In genomic region chr6:35078226-35078850, GRCh38 we compare ENCODE assay signal across 18 cellular contexts.
A peak's percentile ranks its signal among the peaks of the same experiment; 100 is the strongest.
DNase-seq lines count a peak whose midpoint lies in the region; ATAC-seq and TF ChIP-seq lines count a peak whose summit lies in the region.
"Had no signal": no experiment of that assay in that cellular context is flagged by ENCODE, and none has a peak within 500 bp of the region (broad histone marks: within the 10 kb centered on the region; RNA-seq: fewer than 3 reads in every experiment).

No MANE protein-coding gene starts in this region.

- no peak overlapping the region for H4K8ac ChIP-seq in neuronal stem cell (ENCODE audit: low read depth, low read length)

- H3K9me3 Mint-ChIP-seq in chondrocyte (ENCODE audit: low read depth) (no peaks in the 10 kb centered on the region), type B pancreatic cell (no peaks in the 10 kb centered on the region)
- H3K9me3 Mint-ChIP-seq: CD8-positive, alpha-beta memory T cell had no signal

- no peak overlapping the region for H3K27ac ChIP-seq in right atrium auricular region
- H3K27ac ChIP-seq in neuronal stem cell (replicated peaks; ENCODE audit: low read length): no peak overlapping the region
- no peak overlapping the region for H3K27ac ChIP-seq in aorta (ENCODE audit: low read depth in 1 of 2, low read length in 2 of 2)
- H3K27ac ChIP-seq: BLaER1 had no signal

- H3K4me1 Mint-ChIP-seq in chondrocyte (ENCODE audit: low read depth) (peaks cover 13% of the 10 kb centered on the region), type B pancreatic cell (ENCODE audit: unreplicated experiment) (no peaks in the 10 kb centered on the region)
- H3K4me1 Mint-ChIP-seq: CD8-positive, alpha-beta memory T cell had no signal

- H3K9ac ChIP-seq in neuronal stem cell (ENCODE audit: low read depth, low read length, poor library complexity): peak overlapping the region; percentile 44
- H3K9ac ChIP-seq: BLaER1 had no signal

- no peak overlapping the region for H4K91ac ChIP-seq in neuronal stem cell (ENCODE audit: low read depth, low read length, poor library complexity)

- H3K4me2 ChIP-seq in neuronal stem cell (ENCODE audit: insufficient read depth, low read length, poor library complexity, severe bottlenecking): no peak overlapping the region
- H3K4me2 ChIP-seq: BLaER1 had no signal

- H3K4me1 ChIP-seq in right atrium auricular region: peaks cover 0 to 20% of the 10 kb centered on the region in 2 donors
- H3K4me1 ChIP-seq in neuronal stem cell (ENCODE audit: control insufficient read depth in 2 of 2, insufficient read depth in 1 of 2, low read depth in 1 of 2, low read length in 2 of 2): peaks cover 1 to 8% of the 10 kb centered on the region in 2 donors
- H3K4me1 ChIP-seq in aorta (ENCODE audit: control insufficient read depth in 1 of 2, insufficient read depth in 2 of 2, low read length in 2 of 2): no peaks in the 10 kb centered on the region

- H3K4ac ChIP-seq in neuronal stem cell (ENCODE audit: low read length): no peak overlapping the region

- WGBS in neuronal stem cell (ENCODE audit: extremely low coverage in 2 of 2, insufficient read length in 2 of 2, insufficient replicate concordance in 1 of 2), 2 donors: no CpG with 5 or more reads among the region's 20 CpGs
- 89 to 91% methylated on average over 20 of the region's 20 CpGs for WGBS in aorta, 2 donors

- no peak overlapping the region for H3K14ac ChIP-seq in neuronal stem cell (ENCODE audit: low read length)

- H3K9me3 ChIP-seq in right atrium auricular region: no peaks in the 10 kb centered on the region
- no peaks in the 10 kb centered on the region for H3K9me3 ChIP-seq in neuronal stem cell (replicated peaks in 1 of 2; ENCODE audit: control insufficient read depth in 2 of 2, insufficient read depth in 1 of 2, low read depth in 1 of 2, low read length in 2 of 2)
- no peaks in the 10 kb centered on the region for H3K9me3 ChIP-seq in aorta (ENCODE audit: control insufficient read depth, low read length)
- H3K9me3 ChIP-seq: BLaER1 had no signal

- no peak overlapping the region for H3K18ac ChIP-seq in neuronal stem cell (ENCODE audit: low read length)

- H2AFZ ChIP-seq in neuronal stem cell (ENCODE audit: low read length): no peak overlapping the region

- H3K23ac ChIP-seq in neuronal stem cell (ENCODE audit: low read depth, low read length, poor library complexity): peak overlapping the region; percentile 73

- H3K36me3 Mint-ChIP-seq in chondrocyte (ENCODE audit: low read depth) (peaks cover 25% of the 10 kb centered on the region), type B pancreatic cell (peaks cover 9% of the 10 kb centered on the region)

- intact Hi-C loops in Right ventricle myocardium superior (cut with DNase I): loop anchor here (10.0 kb wide), 1 partner anchor 74 kb away; no protein-coding TSS in a partner anchor
- intact Hi-C loops in aorta (cut with DNase I): no loop called here

- H2AK5ac ChIP-seq in neuronal stem cell (ENCODE audit: low read depth, low read length): no peak overlapping the region

- H3K27ac Mint-ChIP-seq in chondrocyte (ENCODE audit: unreplicated experiment) (no peak overlapping the region), type B pancreatic cell (no peak overlapping the region)
- H3K27ac Mint-ChIP-seq: CD8-positive, alpha-beta memory T cell had no signal

- H3K27me3 Mint-ChIP-seq in chondrocyte (ENCODE audit: low read depth) (no peaks in the 10 kb centered on the region), type B pancreatic cell (no peaks in the 10 kb centered on the region)
- H3K27me3 Mint-ChIP-seq: CD8-positive, alpha-beta memory T cell had no signal

- no peak overlapping the region for H2BK15ac ChIP-seq in neuronal stem cell (ENCODE audit: low read length)

- DNase-seq in Right ventricle myocardium superior: peak; percentile 11
- DNase-seq in right atrium auricular region (ENCODE audit: low spot score): no peak
- peak; percentile 64 for DNase-seq in chondrocyte (ENCODE audit: low spot score)
- DNase-seq in neuronal stem cell (ENCODE audit: low spot score): no peak
- peak; percentile 15 to 55 for DNase-seq in aorta
- DNase-seq in NCI-H2171 treated with DMSO at 0.1 percent for 48 hours (lab: John Stamatoyannopoulos, UW): no peak
- DNase-seq in type B pancreatic cell (ENCODE audit: extremely low spot score, unreplicated experiment): no peak
- no peak for DNase-seq in stimulated activated naive CD4-positive, alpha-beta T cell treated with Interleukin-2 at 50 U/mL for 16 hours (lab: John Stamatoyannopoulos, UW)
- DNase-seq: CD8-positive, alpha-beta memory T cell; DMS79 treated with DMSO at 0.1 percent for 48 hours; NCI-H1417 treated with DMSO at 0.1 percent for 48 hours; NCI-H1930; NCI-H2171; NCI-H510A; NCI-H774 had no signal

- no peaks in the 10 kb centered on the region for H3K27me3 ChIP-seq in right atrium auricular region
- no peaks in the 10 kb centered on the region for H3K27me3 ChIP-seq in neuronal stem cell (ENCODE audit: control insufficient read depth in 3 of 3, insufficient read depth in 3 of 3, low read depth in 1 of 3, low read length in 3 of 3)
- no peaks in the 10 kb centered on the region for H3K27me3 ChIP-seq in aorta (ENCODE audit: control insufficient read depth in 1 of 2, insufficient read depth in 2 of 2, low read length in 1 of 2)
- H3K27me3 ChIP-seq: BLaER1 had no signal

- H2BK120ac ChIP-seq in neuronal stem cell (ENCODE audit: low read depth, low read length): no peak overlapping the region

- no peak overlapping the region for H2BK12ac ChIP-seq in neuronal stem cell (ENCODE audit: low read length)

- H3K36me3 ChIP-seq in right atrium auricular region (peaks cover 67% of the 10 kb centered on the region), neuronal stem cell (replicated peaks in 1 of 2; ENCODE audit: control insufficient read depth in 2 of 2, insufficient read depth in 2 of 2, low read length in 2 of 2) (peaks cover 21 to 40% of the 10 kb centered on the region in 2 donors), aorta (ENCODE audit: control insufficient read depth in 1 of 2, insufficient read depth in 2 of 2, low read length in 1 of 2) (peaks cover 0 to 7% of the 10 kb centered on the region in 2 donors)

- H3K4me3 ChIP-seq in right atrium auricular region (no peak overlapping the region), neuronal stem cell (ENCODE audit: low read length in 2 of 2) (peak overlapping the region in 1 of 2 donors; percentile 58), aorta (ENCODE audit: low read length in 2 of 2) (no peak overlapping the region)
- H3K4me3 ChIP-seq: BLaER1, K562 had no signal

- ATAC-seq in Right ventricle myocardium superior (ENCODE audit: poor library complexity) (no peak), aorta (ENCODE audit: low FRiP score) (peak; percentile 26)
- ATAC-seq: HCT116, K562 had no signal

- H2BK5ac ChIP-seq in neuronal stem cell (ENCODE audit: low read length): peak overlapping the region; percentile 95

- TF ChIP-seq CTCF in right atrium auricular region (IDR thresholded peaks at IDR 0.05) (no peak), chondrocyte (IDR thresholded peaks at IDR 0.05) (no peak), type B pancreatic cell (conservative IDR thresholded peaks at IDR 0.05) (no peak)

- no peak overlapping the region for H3K4me3 Mint-ChIP-seq in chondrocyte (ENCODE audit: unreplicated experiment)
- H3K4me3 Mint-ChIP-seq in type B pancreatic cell: no peak overlapping the region
- H3K4me3 Mint-ChIP-seq: CD8-positive, alpha-beta memory T cell had no signal

- peaks cover 5% of the 10 kb centered on the region for H3K79me1 ChIP-seq in neuronal stem cell (ENCODE audit: low read depth, low read length)

Comparison
In these comparisons a context has a peak if more than half of its experiments do, and no peak if none do; other contexts are left out.
1. DNase-seq: peak in Right ventricle myocardium superior (single experiment), chondrocyte (single experiment) and aorta (2 of 2); none in right atrium auricular region (single experiment), neuronal stem cell (single experiment), NCI-H2171 treated with DMSO at 0.1 percent for 48 hours (single experiment), type B pancreatic cell (single experiment) and stimulated activated naive CD4-positive, alpha-beta T cell treated with Interleukin-2 at 50 U/mL for 16 hours (single experiment).